Comparison of ENCODE assay signal across 14 cellular contexts in genomic region chr2:71547616-71548285, GRCh38.
A peak's percentile ranks its signal among the peaks of the same experiment; 100 is the strongest.
DNase-seq lines count a peak whose midpoint lies in the region; ATAC-seq, FAIRE-seq and TF ChIP-seq lines count a peak whose summit lies in the region.
"Had no signal": no experiment of that assay in that cellular context is flagged by ENCODE, and none has a peak within 500 bp of the region (broad histone marks: within the 10 kb centered on the region; RNA-seq: fewer than 3 reads in every experiment).

No MANE protein-coding gene starts in this region.

- no peaks in the 10 kb centered on the region; the same call in none of the 2 replicates for H3K27me3 Mint-ChIP-seq in WTC11 (ENCODE audit: low read depth)

- FAIRE-seq in kidney (lab: Jason Lieb, UNC): no peak

- POLR2A ChIA-PET in WTC11 (lab: Charles Lee): no interaction called here

- no peaks in the 10 kb centered on the region for H3K4me1 Mint-ChIP-seq in WTC11

- intact Hi-C loops in kidney (cut with DNase I) (loop anchor here (5.0 kb wide), 1 partner anchor 605 kb away; no protein-coding TSS in a partner anchor), upper lobe of right lung (cut with DNase I) (loop anchor here (5.0 to 10.0 kb wide), 2 partner anchors 257 to 605 kb away; no protein-coding TSS in a partner anchor), lower lobe of right lung (cut with DNase I) (loop anchor here (10.0 kb wide), 1 partner anchor 607 kb away; no protein-coding TSS in a partner anchor)

- H3K4me3 ChIP-seq in WERI-Rb-1 (ENCODE audit: low read depth, low read length) (no peak overlapping the region), kidney (ENCODE audit: low read length in 2 of 2) (no peak overlapping the region), upper lobe of right lung (no peak overlapping the region), lower lobe of right lung (no peak overlapping the region)
- H3K4me3 ChIP-seq: GM23338 had no signal

- H3K36me3 ChIP-seq in WERI-Rb-1 (no peaks in the 10 kb centered on the region), kidney (ENCODE audit: control insufficient read depth in 1 of 2, insufficient read depth in 2 of 2, low read length in 2 of 2) (no peaks in the 10 kb centered on the region), upper lobe of right lung (no peaks in the 10 kb centered on the region), lower lobe of right lung (no peaks in the 10 kb centered on the region)

- H3K9me3 ChIP-seq in WERI-Rb-1 (ENCODE audit: severe bottlenecking) (peaks cover 5% of the 10 kb centered on the region), kidney (ENCODE audit: control insufficient read depth in 1 of 2, low read length in 2 of 2) (no peaks in the 10 kb centered on the region), upper lobe of right lung (no peaks in the 10 kb centered on the region), lower lobe of right lung (no peaks in the 10 kb centered on the region)
- H3K9me3 ChIP-seq: Caco-2 had no signal

- DNase-seq in activated effector memory CD4-positive, alpha-beta T cell treated with anti-CD3 and anti-CD28 coated beads, Interleukin-2, amount 50 U/mL, for 16 hours: peak; percentile 48
- no peak for DNase-seq in activated effector memory CD4-positive, alpha-beta T cell treated with Interleukin-2 at 50 U/mL for 16 hours
- peak; percentile 57 for DNase-seq in WERI-Rb-1
- peak; percentile 18 for DNase-seq in kidney
- DNase-seq in upper lobe of right lung: peak; percentile 41
- no peak for DNase-seq in stimulated activated CD4-positive, alpha-beta T cell treated with anti-CD3 and anti-CD28 coated beads, Interleukin-4, amount 100 ng/mL, for 1 hour
- DNase-seq in WTC11 (ENCODE audit: low spot score): no peak
- no peak for DNase-seq in lower lobe of right lung
- DNase-seq: GF-D8 had no signal

- H3K4me3 Mint-ChIP-seq in WTC11: no peak overlapping the region
- H3K4me3 Mint-ChIP-seq: CD8-positive, alpha-beta memory T cell; GM23338; IgD-negative memory B cell had no signal

- H3K9ac ChIP-seq in kidney (ENCODE audit: low read length in 2 of 2): no peak overlapping the region

- TF ChIP-seq CTCF in WERI-Rb-1 (IDR thresholded peaks at IDR 0.05; ENCODE audit: low read depth, low read length) (no peak), kidney (IDR thresholded peaks at IDR 0.05; ENCODE audit: borderline replicate concordance, extremely low read depth, insufficient read depth) (no peak), upper lobe of right lung (IDR thresholded peaks at IDR 0.05) (no peak), WTC11 (IDR thresholded peaks at IDR 0.05) (no peak), lower lobe of right lung (IDR thresholded peaks at IDR 0.05) (no peak)

- H3K9me3 Mint-ChIP-seq in WTC11: peaks cover 12% of the 10 kb centered on the region
- H3K9me3 Mint-ChIP-seq: IgD-negative memory B cell had no signal

- no peak overlapping the region for H3K27ac ChIP-seq in WERI-Rb-1
- no peak overlapping the region for H3K27ac ChIP-seq in kidney (ENCODE audit: low read depth in 2 of 2, low read length in 2 of 2)
- no peak overlapping the region for H3K27ac ChIP-seq in upper lobe of right lung
- H3K27ac ChIP-seq in lower lobe of right lung: no peak overlapping the region
- H3K27ac ChIP-seq: 22Rv1 had no signal

- no peak overlapping the region for H3K27ac Mint-ChIP-seq in WTC11
- H3K27ac Mint-ChIP-seq: GM23338 had no signal

- H3K27me3 ChIP-seq in WERI-Rb-1 (ENCODE audit: insufficient read depth, low read depth, severe bottlenecking): no peaks in the 10 kb centered on the region
- H3K27me3 ChIP-seq in upper lobe of right lung: no peaks in the 10 kb centered on the region
- peaks cover 9% of the 10 kb centered on the region for H3K27me3 ChIP-seq in lower lobe of right lung (ENCODE audit: low read depth)

- H3K36me3 Mint-ChIP-seq in WTC11: peaks cover 5% of the 10 kb centered on the region
- H3K36me3 Mint-ChIP-seq: IgD-negative memory B cell had no signal

- no peak for ATAC-seq in upper lobe of right lung
- ATAC-seq in WTC11: no peak
- no peak for ATAC-seq in lower lobe of right lung

- CTCF ChIA-PET in WTC11 (lab: Charles Lee): interaction anchor here (1.2 to 4.2 kb wide), 6 partner anchors 10 to 324 kb away, joined by 3 to 26 read pairs (median 6); no protein-coding TSS in a partner anchor

- H3K4me1 ChIP-seq in kidney (ENCODE audit: control insufficient read depth in 1 of 2, insufficient read depth in 1 of 2, low read depth in 1 of 2, low read length in 2 of 2) (peaks cover 2 to 5% of the 10 kb centered on the region in 2 donors), upper lobe of right lung (peaks cover 12% of the 10 kb centered on the region), lower lobe of right lung (peaks cover 12% of the 10 kb centered on the region)
- H3K4me1 ChIP-seq: Caco-2 had no signal

TF ChIP-seq in WTC11, 78 proteins besides CTCF, POLR2A, EP300 and RAD21 (continues in another document):
- no peak for TF ChIP-seq ELF4 (CRISPR knock-in tag; IDR thresholded peaks at IDR 0.05; ENCODE audit: low read depth)
- TF ChIP-seq, protein P1, sequence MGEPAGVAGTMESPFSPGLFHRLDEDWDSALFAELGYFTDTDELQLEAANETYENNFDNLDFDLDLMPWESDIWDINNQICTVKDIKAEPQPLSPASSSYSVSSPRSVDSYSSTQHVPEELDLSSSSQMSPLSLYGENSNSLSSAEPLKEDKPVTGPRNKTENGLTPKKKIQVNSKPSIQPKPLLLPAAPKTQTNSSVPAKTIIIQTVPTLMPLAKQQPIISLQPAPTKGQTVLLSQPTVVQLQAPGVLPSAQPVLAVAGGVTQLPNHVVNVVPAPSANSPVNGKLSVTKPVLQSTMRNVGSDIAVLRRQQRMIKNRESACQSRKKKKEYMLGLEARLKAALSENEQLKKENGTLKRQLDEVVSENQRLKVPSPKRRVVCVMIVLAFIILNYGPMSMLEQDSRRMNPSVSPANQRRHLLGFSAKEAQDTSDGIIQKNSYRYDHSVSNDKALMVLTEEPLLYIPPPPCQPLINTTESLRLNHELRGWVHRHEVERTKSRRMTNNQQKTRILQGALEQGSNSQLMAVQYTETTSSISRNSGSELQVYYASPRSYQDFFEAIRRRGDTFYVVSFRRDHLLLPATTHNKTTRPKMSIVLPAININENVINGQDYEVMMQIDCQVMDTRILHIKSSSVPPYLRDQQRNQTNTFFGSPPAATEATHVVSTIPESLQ (CRISPR knock-in tag; IDR thresholded peaks at IDR 0.05): no peak
- TF ChIP-seq NFE2L1 (CRISPR knock-in tag; IDR thresholded peaks at IDR 0.05): no peak
- no peak for TF ChIP-seq KAT7 (CRISPR knock-in tag; IDR thresholded peaks at IDR 0.05; ENCODE audit: borderline replicate concordance)
- no peak for TF ChIP-seq NR1H2 (CRISPR knock-in tag; IDR thresholded peaks at IDR 0.05)
- no peak for TF ChIP-seq ZNF532 (CRISPR knock-in tag; IDR thresholded peaks at IDR 0.05; ENCODE audit: borderline replicate concordance)
- no peak for TF ChIP-seq NFATC4 (CRISPR knock-in tag; IDR thresholded peaks at IDR 0.05)
- no peak for TF ChIP-seq CREM (CRISPR knock-in tag; IDR thresholded peaks at IDR 0.05)
- TF ChIP-seq E2F1 (CRISPR knock-in tag; IDR thresholded peaks at IDR 0.05): no peak
- TF ChIP-seq, protein P2, sequence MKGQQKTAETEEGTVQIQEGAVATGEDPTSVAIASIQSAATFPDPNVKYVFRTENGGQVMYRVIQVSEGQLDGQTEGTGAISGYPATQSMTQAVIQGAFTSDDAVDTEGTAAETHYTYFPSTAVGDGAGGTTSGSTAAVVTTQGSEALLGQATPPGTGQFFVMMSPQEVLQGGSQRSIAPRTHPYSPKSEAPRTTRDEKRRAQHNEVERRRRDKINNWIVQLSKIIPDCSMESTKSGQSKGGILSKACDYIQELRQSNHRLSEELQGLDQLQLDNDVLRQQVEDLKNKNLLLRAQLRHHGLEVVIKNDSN (CRISPR knock-in tag; IDR thresholded peaks at IDR 0.05): no peak

Comparison
In these comparisons a context has a peak if more than half of its experiments do, and no peak if none do; other contexts are left out.
1. DNase-seq: peak in activated effector memory CD4-positive, alpha-beta T cell treated with anti-CD3 and anti-CD28 coated beads, Interleukin-2, amount 50 U/mL, for 16 hours (single experiment), WERI-Rb-1 (single experiment), kidney (single experiment) and upper lobe of right lung (single experiment); none in activated effector memory CD4-positive, alpha-beta T cell treated with Interleukin-2 at 50 U/mL for 16 hours (single experiment), stimulated activated CD4-positive, alpha-beta T cell treated with anti-CD3 and anti-CD28 coated beads, Interleukin-4, amount 100 ng/mL, for 1 hour (single experiment), WTC11 (single experiment) and lower lobe of right lung (single experiment).